Comparison of ENCODE assay signal across 21 cellular contexts in the genomic region with DNA sequence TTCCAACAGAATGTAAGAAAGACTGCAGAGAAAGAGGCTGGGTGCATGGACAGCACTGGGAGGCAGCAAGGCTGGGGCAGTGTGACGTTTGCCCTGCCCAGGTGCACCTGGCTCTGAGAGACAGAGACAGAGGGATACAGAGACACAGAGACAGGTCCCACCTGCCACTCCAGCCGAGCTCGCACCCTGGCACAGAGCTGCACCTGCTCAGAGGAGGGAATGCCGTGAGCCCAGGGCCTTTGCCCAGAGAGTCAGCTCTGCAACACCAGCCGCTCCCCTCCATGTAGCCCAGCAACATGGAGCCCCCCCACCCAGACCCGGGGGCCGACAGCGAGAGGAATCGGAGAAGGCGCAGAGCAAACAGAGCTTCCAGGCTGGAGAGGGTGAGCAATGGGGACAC. TPM values are rescaled to one million over a fixed set of nuclear protein-coding genes. Genes with fewer than 3 reads are reported as not detected.
"Had no signal": no experiment of that assay in that cellular context is flagged by ENCODE, and none has a peak within 500 bp of the region (broad histone marks: within the 10 kb centered on the region; RNA-seq: fewer than 3 reads in every experiment).

No MANE protein-coding gene starts in this region.

- H3K4me3 ChIP-seq: K562 had no signal

- DNase-seq: activated CD4-positive, alpha-beta T cell treated with anti-CD3 and anti-CD28 coated beads, Interleukin-2, amount 10 ng/mL, durations not matched to agents 24 days and 14 days; activated CD4-positive, alpha-beta T cell treated with anti-CD3 and anti-CD28 coated beads, Interleukin-2, amount 50 U/mL, for 48 hours; activated CD4-positive, CD25-positive, alpha-beta regulatory T cell treated with anti-CD3 and anti-CD28 coated beads, Interleukin-2, amount 50 U/mL, for 72 hours; activated CD8-positive, alpha-beta memory T cell treated with anti-CD3 and anti-CD28 coated beads for 24 hours; activated effector memory CD4-positive, alpha-beta T cell treated with anti-CD3 and anti-CD28 coated beads, Interleukin-2, amount 50 U/mL, for 16 hours; activated naive CD4-positive, alpha-beta T cell treated with Interleukin-2 at 50 U/mL for 16 hours; activated naive CD8-positive, alpha-beta T cell treated with anti-CD3 and anti-CD28 coated beads, Interleukin-2, amount 50 U/mL, for 24 hours; activated T-cell treated with anti-CD3 and anti-CD28 coated beads, Interleukin-2, amount 50 U/mL, for 4 hours; amniotic stem cell; Karpas-422; MM.1S; NCI-H1105; NCI-H1436; NCI-H1930; NCI-H510A treated with DMSO at 0.1 percent for 48 hours; NCI-H82; PC-3; SIG-M5; T-helper 17 cell; T-helper 9 cell had no signal

RNA-seq across cellular contexts. Expression of gene ECHDC3, which starts 45.7 kb away (rescaled TPM):
- total RNA-seq: PC-3 had no signal
